In the genomic region with DNA sequence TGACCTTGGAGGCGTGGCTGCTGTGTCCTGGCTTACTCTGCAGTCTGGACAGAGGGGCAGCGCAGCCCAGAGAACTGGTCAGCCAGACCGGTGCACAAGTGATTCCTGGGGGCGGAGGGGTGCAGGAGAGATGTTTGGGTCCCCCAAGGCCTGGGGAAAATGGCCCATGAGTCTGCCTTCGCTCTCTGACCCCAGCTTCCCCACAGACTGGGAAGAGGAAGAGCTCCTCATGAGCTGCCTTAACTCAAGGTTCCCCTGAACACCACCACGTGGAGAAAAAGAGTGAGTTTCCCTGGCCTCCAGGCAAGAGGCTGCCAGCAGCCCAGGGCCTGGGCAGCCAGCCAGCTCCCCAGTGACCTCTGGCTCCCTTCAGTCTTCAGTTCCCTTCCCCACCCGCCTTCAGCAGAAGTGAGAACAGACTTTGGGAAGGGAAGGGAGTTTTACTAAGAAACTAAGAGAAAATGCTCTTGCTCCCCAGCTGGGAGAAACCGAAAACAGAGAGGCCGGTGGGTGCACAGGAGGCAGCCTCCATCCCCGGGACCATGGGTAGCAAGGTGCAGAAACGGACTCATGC, we compare ENCODE assay signal across 8 cellular contexts. TPM values are rescaled to one million over a fixed set of nuclear protein-coding genes. Genes with fewer than 3 reads are reported as not detected.
DNase-seq lines count a peak whose midpoint lies in the region.

No MANE protein-coding gene starts in this region.

- peak overlapping the region; percentile 48 for H3K27ac ChIP-seq in angular gyrus (ENCODE audit: low read depth, low read length)
- H3K27ac ChIP-seq in substantia nigra (ENCODE audit: low read depth, low read length, poor library complexity, severe bottlenecking) = peak overlapping the region; percentile 56

- H3K4me3 Mint-ChIP-seq in IgD-negative memory B cell = peak overlapping the region in 2 of 4 donors; percentile 43 to 73

- peak in 10 of 14 donors; percentile 29 to 81 (median 70) for DNase-seq in C1 segment of cervical spinal cord (lab: John Stamatoyannopoulos, UW)
- peak; percentile 77 for DNase-seq in iris pigment epithelial cell (ENCODE audit: low read depth)
- DNase-seq in substantia nigra (lab: John Stamatoyannopoulos, UW) = peak in 43 of 49 donors; percentile 28 to 85 (median 66)
- DNase-seq in activated CD4-positive, CD25-positive, alpha-beta regulatory T cell treated with anti-CD3 and anti-CD28 coated beads, Interleukin-2, amount 50 U/mL, for 72 hours = no peak
- DNase-seq in NCI-H526 (lab: John Stamatoyannopoulos, UW) = no peak
- DNase-seq in activated CD4-positive, alpha-beta T cell treated with anti-CD3 and anti-CD28 coated beads for 1 hour = no peak

- peaks cover 5% of the 10 kb centered on the region for H3K36me3 Mint-ChIP-seq in IgD-negative memory B cell

- no peaks in the 10 kb centered on the region for H3K27me3 Mint-ChIP-seq in IgD-negative memory B cell

- H3K9me3 Mint-ChIP-seq in IgD-negative memory B cell = no peaks in the 10 kb centered on the region

- H3K27ac Mint-ChIP-seq in IgD-negative memory B cell = peak overlapping the region; percentile 59 to 94 (median 89)

- peaks cover 30 to 53% (median 49%) of the 10 kb centered on the region in 3 donors for H3K4me1 Mint-ChIP-seq in IgD-negative memory B cell

RNA-seq across cellular contexts. Expression of a gene that starts 2.0 kb away (rescaled TPM):
- not detected for polyA plus RNA-seq in IgD-negative memory B cell

RNA-seq across cellular contexts. Expression of a gene that starts 13.7 kb away (rescaled TPM):
- 97.5 TPM for polyA plus RNA-seq in IgD-negative memory B cell

RNA-seq across cellular contexts. Expression of a gene that starts 15.7 kb away (rescaled TPM):
- polyA plus RNA-seq in IgD-negative memory B cell = 212 TPM

RNA-seq across cellular contexts. Expression of a gene that starts 24.1 kb away (rescaled TPM):
- polyA plus RNA-seq in IgD-negative memory B cell = 633 TPM

RNA-seq across cellular contexts. Expression of a gene that starts 42.6 kb away (rescaled TPM):
- 7.0 TPM for polyA plus RNA-seq in IgD-negative memory B cell

Comparison
In these comparisons a context has a peak if more than half of its experiments do, and no peak if none do; other contexts are left out.
1. DNase-seq: peak in C1 segment of cervical spinal cord (10 of 14), iris pigment epithelial cell (single experiment) and substantia nigra (43 of 49); none in activated CD4-positive, CD25-positive, alpha-beta regulatory T cell treated with anti-CD3 and anti-CD28 coated beads, Interleukin-2, amount 50 U/mL, for 72 hours (single experiment), NCI-H526 (0 of 2) and activated CD4-positive, alpha-beta T cell treated with anti-CD3 and anti-CD28 coated beads for 1 hour (single experiment).